Comparison of ENCODE assay signal across 13 cellular contexts in the genomic region with DNA sequence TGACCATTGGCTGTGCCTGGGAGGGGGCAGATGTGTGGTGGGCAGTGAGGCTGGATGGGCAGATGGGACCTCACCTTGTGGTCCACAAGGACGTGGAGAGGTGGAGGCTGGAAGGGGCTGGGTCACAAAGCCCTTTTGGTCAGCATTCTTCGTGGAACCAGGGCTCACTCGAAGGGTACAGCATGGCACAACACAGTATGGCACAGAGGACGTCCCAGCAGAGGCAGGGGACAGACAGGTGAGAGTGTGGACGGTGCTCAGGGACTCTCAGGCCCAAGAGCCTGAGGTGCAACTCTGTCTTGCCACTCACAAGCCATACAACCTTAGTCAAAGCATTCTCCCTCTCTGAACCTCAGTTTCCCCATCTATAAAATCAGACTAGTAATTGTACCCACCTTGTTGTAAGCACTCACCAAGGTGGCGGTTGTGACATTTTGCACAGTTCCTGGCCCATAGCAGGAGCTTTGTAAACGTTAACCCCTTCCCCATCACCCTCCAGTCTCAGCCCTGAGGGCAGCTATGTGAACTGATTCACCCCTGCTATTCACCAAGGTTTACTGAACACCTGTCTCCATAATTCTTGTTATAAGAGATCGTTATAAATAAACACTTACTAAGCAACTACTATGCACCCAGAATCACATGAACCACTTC. TPM values are rescaled to one million over a fixed set of nuclear protein-coding genes. Genes with fewer than 3 reads are reported as not detected.
DNase-seq lines count a peak whose midpoint lies in the region; ATAC-seq and TF ChIP-seq lines count a peak whose summit lies in the region.
"Had no signal": no experiment of that assay in that cellular context is flagged by ENCODE, and none has a peak within 500 bp of the region (broad histone marks: within the 10 kb centered on the region; RNA-seq: fewer than 3 reads in every experiment).

No MANE protein-coding gene starts in this region.

- H3K4me3 ChIP-seq in GM23248 (no peak overlapping the region), RWPE2 (ENCODE audit: severe bottlenecking) (no peak overlapping the region), spleen (no peak overlapping the region)

- peaks cover 18% of the 10 kb centered on the region for H3F3A ChIP-seq in GM23248 (ENCODE audit: insufficient read depth)

- TF ChIP-seq CTCF in RWPE2 (IDR thresholded peaks at IDR 0.05; ENCODE audit: poor library complexity, severe bottlenecking) (no peak), spleen (IDR thresholded peaks at IDR 0.05 in 8 of 11, conservative IDR thresholded peaks at IDR 0.05 in 3 of 11) (no peak), GM10266 (IDR thresholded peaks at IDR 0.05; ENCODE audit: control insufficient read depth, insufficient read depth, low read depth, missing control alignments) (no peak)

- H3K27ac ChIP-seq in GM23248 = peak overlapping the region; percentile 92
- H3K27ac ChIP-seq in RWPE2 (ENCODE audit: poor library complexity, severe bottlenecking) = peak overlapping the region; percentile 43
- peak overlapping the region; percentile 21 for H3K27ac ChIP-seq in layer of hippocampus (ENCODE audit: low read depth, low read length)
- H3K27ac ChIP-seq in spleen = peak overlapping the region in 3 of 8 donors; percentile 45 to 79 (median 54)
- H3K27ac ChIP-seq: neutrophil had no signal

- peaks cover 30% of the 10 kb centered on the region for H3K4me1 ChIP-seq in GM23248 (ENCODE audit: insufficient read depth)
- peaks cover 29% of the 10 kb centered on the region for H3K4me1 ChIP-seq in RWPE2 (ENCODE audit: insufficient read depth, poor library complexity, severe bottlenecking)
- H3K4me1 ChIP-seq in spleen = peaks cover 22 to 83% (median 59%) of the 10 kb centered on the region in 6 donors

- WGBS in GM23248 (ENCODE audit: low coverage in 1 of 2, low lambda C conversion rate in 2 of 2, missing lambda C conversion rate in 2 of 2), 2 experiments = 90 to 92% methylated on average over 8 of the region's 8 CpGs
- WGBS in spleen, 5 donors = 65 to 79% (median 74%) methylated on average over 8 of the region's 8 CpGs

- no peak for TF ChIP-seq POLR2A in spleen (IDR thresholded peaks at IDR 0.05)

- H4K20me1 ChIP-seq in GM23248 (ENCODE audit: insufficient read depth) = no peaks in the 10 kb centered on the region

- no peak overlapping the region for H2AFZ ChIP-seq in GM23248

- peak overlapping the region; percentile 79 for H3K9ac ChIP-seq in GM23248
- H3K9ac ChIP-seq: SK-N-SH had no signal

- H3K27me3 ChIP-seq in GM23248 (replicated peaks; ENCODE audit: insufficient read depth) (no peaks in the 10 kb centered on the region), RWPE2 (ENCODE audit: insufficient read depth, poor library complexity, severe bottlenecking) (no peaks in the 10 kb centered on the region), layer of hippocampus (ENCODE audit: control insufficient read depth, insufficient read depth, low read length) (no peaks in the 10 kb centered on the region), spleen (replicated peaks in 1 of 7) (no peaks in the 10 kb centered on the region)
- H3K27me3 ChIP-seq: neutrophil had no signal

- H3K36me3 ChIP-seq in GM23248 (ENCODE audit: low read depth) = no peaks in the 10 kb centered on the region
- H3K36me3 ChIP-seq in RWPE2 (ENCODE audit: low read depth) = no peaks in the 10 kb centered on the region
- no peaks in the 10 kb centered on the region for H3K36me3 ChIP-seq in spleen
- H3K36me3 ChIP-seq: neutrophil had no signal

- peak overlapping the region; percentile 63 for H3K4me2 ChIP-seq in GM23248 (ENCODE audit: unreplicated experiment)
- H3K4me2 ChIP-seq: SK-N-SH had no signal

- intact Hi-C loops in spleen (cut with DNase I; ENCODE audit: low total_unique reads) = no loop called here

- H3K9me3 ChIP-seq in GM23248 (ENCODE audit: low read depth) (no peaks in the 10 kb centered on the region), RWPE2 (ENCODE audit: severe bottlenecking) (peaks cover 8% of the 10 kb centered on the region), spleen (peaks cover 3 to 19% (median 16%) of the 10 kb centered on the region in 8 donors)

- no peaks in the 10 kb centered on the region for H3K79me2 ChIP-seq in GM23248 (ENCODE audit: insufficient read depth)

- in situ Hi-C loops in GM23248 (cut with MboI) = no loop called here

- ATAC-seq in RWPE2 (ENCODE audit: low read depth) = no peak
- no peak for ATAC-seq in HG03565 (IDR thresholded peaks at IDR 0.05; ENCODE audit: unreplicated experiment)
- no peak for ATAC-seq in HG03139 (IDR thresholded peaks at IDR 0.05; ENCODE audit: unreplicated experiment)

- DNase-seq in GM23248 (no peak), RWPE2 (ENCODE audit: low spot score) (no peak), spleen (peak; percentile 19), GM10266 (ENCODE audit: extremely low spot score) (no peak), SIG-M5 (lab: John Stamatoyannopoulos, UW) (no peak)
- DNase-seq: activated CD4-positive, alpha-beta T cell treated with anti-CD3 and anti-CD28 coated beads for 1 hour; CD4-positive, CD25-positive, alpha-beta regulatory T cell; NCI-H524 treated with DMSO at 0.1 percent for 48 hours; SK-N-SH had no signal

- no peaks in the 10 kb centered on the region for H3K9me2 ChIP-seq in GM23248 (ENCODE audit: insufficient read depth)
- H3K9me2 ChIP-seq: SK-N-SH had no signal

RNA-seq across cellular contexts. Expression of gene TSKU, which starts 11.6 kb away (rescaled TPM):
- total RNA-seq in GM23248 (2014; rRNA removed; shearing (Covaris generic)) = 30.6 and 40.1 TPM in 2 replicates
- polyA plus RNA-seq in GM23248 (2016; fragmentation: Nextera tagmentation; extraction: Ambion mirVana) (30.8 and 35.2 TPM in 2 replicates), spleen (1 to 10 TPM; 1.1 to 5.7 (median 1.8) TPM)
- total RNA-seq in spleen = 10 to 100 TPM in 6 of 7 donors, 1 to 10 TPM in 1; 9.4 to 18.6 (median 13.1) TPM
- total RNA-seq: CD4-positive, CD25-positive, alpha-beta regulatory T cell had no signal
- polyA plus RNA-seq: CD4-positive, CD25-positive, alpha-beta regulatory T cell had no signal
